18 cellular contexts compared by ENCODE assay signal in genomic region chr9:136044207-136044970, GRCh38. TPM values are rescaled to one million over a fixed set of nuclear protein-coding genes. Genes with fewer than 3 reads are reported as not detected.
A peak's percentile ranks its signal among the peaks of the same experiment; 100 is the strongest.
DNase-seq lines count a peak whose midpoint lies in the region; ATAC-seq, FAIRE-seq and TF ChIP-seq lines count a peak whose summit lies in the region.
"Had no signal": no experiment of that assay in that cellular context is flagged by ENCODE, and none has a peak within 500 bp of the region (broad histone marks: within the 10 kb centered on the region; RNA-seq: fewer than 3 reads in every experiment).

No MANE protein-coding gene starts in this region.

- H3K4me1 ChIP-seq in heart left ventricle (peaks cover 0 to 62% (median 16%) of the 10 kb centered on the region in 12 donors), kidney (ENCODE audit: control insufficient read depth in 1 of 2, insufficient read depth in 1 of 2, low read depth in 1 of 2, low read length in 2 of 2) (no peaks in the 10 kb centered on the region), osteoblast (ENCODE audit: insufficient read depth, low read length) (no peaks in the 10 kb centered on the region), aorta (ENCODE audit: control insufficient read depth in 1 of 2, insufficient read depth in 2 of 2, low read length in 2 of 2) (no peaks in the 10 kb centered on the region), breast epithelium (no peaks in the 10 kb centered on the region)

- no peak overlapping the region for H3K27ac ChIP-seq in heart left ventricle
- H3K27ac ChIP-seq in kidney (ENCODE audit: low read depth in 2 of 2, low read length in 2 of 2), result no peak overlapping the region
- H3K27ac ChIP-seq in osteoblast (ENCODE audit: low read depth, low read length), result no peak overlapping the region
- no peak overlapping the region for H3K27ac ChIP-seq in aorta (ENCODE audit: low read depth in 1 of 2, low read length in 2 of 2)
- no peak overlapping the region for H3K27ac ChIP-seq in breast epithelium
- H3K27ac ChIP-seq: C4-2B had no signal

- intact Hi-C loops in cardiac septum (cut with DNase I), result no loop called here
- intact Hi-C loops in heart left ventricle (cut with DNase I), result loop anchor here in 1 of 10 donors (10.0 kb wide), 1 partner anchor 50 kb away; no protein-coding TSS in a partner anchor
- intact Hi-C loops in kidney (cut with DNase I), result no loop called here
- intact Hi-C loops in aorta (cut with DNase I), result no loop called here
- intact Hi-C loops in breast epithelium (cut with DNase I; ENCODE audit: low total_unique reads), result no loop called here

- no peak for TF ChIP-seq CTCF in heart left ventricle (IDR thresholded peaks at IDR 0.05)
- TF ChIP-seq CTCF in kidney (IDR thresholded peaks at IDR 0.05; ENCODE audit: borderline replicate concordance, extremely low read depth, insufficient read depth), result no peak
- TF ChIP-seq CTCF in osteoblast (IDR thresholded peaks at IDR 0.05; ENCODE audit: extremely low read depth, low read depth, low read length), result no peak
- no peak for TF ChIP-seq CTCF in breast epithelium (IDR thresholded peaks at IDR 0.05)

- WGBS in heart left ventricle, 4 donors, result 93 to 97% (median 95%) methylated on average over 17 to 25 of the region's 25 CpGs
- WGBS in aorta, 2 donors, result 95 to 96% methylated on average over 25 of the region's 25 CpGs

- DNase-seq in cardiac septum (ENCODE audit: low spot score) (peak; percentile 67), heart left ventricle (no peak), kidney (peak; percentile 65), osteoblast (ENCODE audit: insufficient read length, low spot score, missing footprints) (peak; percentile 75), aorta (no peak), NCI-H1105 treated with DMSO at 0.1 percent for 48 hours (lab: John Stamatoyannopoulos, UW) (no peak), breast epithelium (ENCODE audit: low spot score in 2 of 2) (no peak)
- DNase-seq: DMS79; H9; NCI-H1092 treated with DMSO at 0.1 percent for 48 hours; NCI-H2081 treated with DMSO at 0.1 percent for 48 hours; NK-92 treated with Interleukin-12 subunit alpha and Interleukin-12 subunit beta, amount 100 ng/mL, for 24 hours; SHP77 had no signal

- H3K4me3 ChIP-seq in heart left ventricle (no peak overlapping the region), kidney (ENCODE audit: low read length in 2 of 2) (no peak overlapping the region), osteoblast (ENCODE audit: insufficient read depth, low read length) (no peak overlapping the region), aorta (ENCODE audit: low read length in 2 of 2) (no peak overlapping the region), breast epithelium (no peak overlapping the region)
- H3K4me3 ChIP-seq: SK-N-MC had no signal

- no peaks in the 10 kb centered on the region for H3K27me3 ChIP-seq in heart left ventricle
- H3K27me3 ChIP-seq in osteoblast (ENCODE audit: insufficient read depth, low read length), result no peaks in the 10 kb centered on the region
- no peaks in the 10 kb centered on the region for H3K27me3 ChIP-seq in aorta (ENCODE audit: control insufficient read depth in 1 of 2, insufficient read depth in 2 of 2, low read length in 1 of 2)
- no peaks in the 10 kb centered on the region for H3K27me3 ChIP-seq in breast epithelium

- H3K4me2 ChIP-seq in osteoblast (ENCODE audit: insufficient read depth, low read length), result no peak overlapping the region

- H3K79me2 ChIP-seq in osteoblast (ENCODE audit: insufficient read depth, low read length), result peaks cover 81% of the 10 kb centered on the region

- FAIRE-seq in kidney (lab: Jason Lieb, UNC), result no peak
- FAIRE-seq: A204.1, RCC 7860 had no signal

- H3K9me3 ChIP-seq in heart left ventricle (peaks cover 0 to 11% (median 4%) of the 10 kb centered on the region in 12 donors), kidney (ENCODE audit: control insufficient read depth in 1 of 2, low read length in 2 of 2) (peaks cover 2 to 5% of the 10 kb centered on the region in 2 donors), osteoblast (ENCODE audit: low read depth, low read length) (no peaks in the 10 kb centered on the region), aorta (ENCODE audit: control insufficient read depth, low read length) (no peaks in the 10 kb centered on the region), breast epithelium (peaks cover 5 to 7% of the 10 kb centered on the region in 2 donors)

- no peak overlapping the region for H2AFZ ChIP-seq in osteoblast (ENCODE audit: low read length)

- H3K36me3 ChIP-seq in heart left ventricle (peaks cover 0 to 52% (median 29%) of the 10 kb centered on the region in 9 donors), kidney (ENCODE audit: control insufficient read depth in 1 of 2, insufficient read depth in 2 of 2, low read length in 2 of 2) (peaks cover 0 to 8% of the 10 kb centered on the region in 2 donors), osteoblast (ENCODE audit: insufficient read depth, low read length) (peaks cover 19% of the 10 kb centered on the region), aorta (ENCODE audit: control insufficient read depth in 1 of 2, insufficient read depth in 2 of 2, low read length in 1 of 2) (peaks cover 0 to 2% of the 10 kb centered on the region in 2 donors), breast epithelium (no peaks in the 10 kb centered on the region)

- TF ChIP-seq POLR2A in heart left ventricle (IDR thresholded peaks at IDR 0.05) (no peak), breast epithelium (IDR thresholded peaks at IDR 0.05) (no peak)

- H3K9ac ChIP-seq in kidney (ENCODE audit: low read length in 2 of 2), result no peak overlapping the region

- no peak for ATAC-seq in heart left ventricle
- peak; percentile 3 for ATAC-seq in aorta (ENCODE audit: low FRiP score)
- ATAC-seq in HG02678 (IDR thresholded peaks at IDR 0.05; ENCODE audit: unreplicated experiment), result no peak

- H4K20me1 ChIP-seq in osteoblast (ENCODE audit: insufficient read depth, low read length), result peaks cover 70% of the 10 kb centered on the region

RNA-seq across cellular contexts. Expression of gene NACC2, which starts 50.7 kb away (rescaled TPM):
- 57.8 TPM for total RNA-seq in cardiac septum
- total RNA-seq in heart left ventricle, result 10 to 100 TPM; 38.7 to 66.5 (median 47.5) TPM
- polyA plus RNA-seq in heart left ventricle, result 10 to 100 TPM; 17.9 to 39.1 TPM
- 30.9 TPM for total RNA-seq in kidney
- polyA plus RNA-seq in kidney (ENCODE audit: insufficient read depth, low read depth, low replicate concordance), result 7.1 TPM
- 25.3 and 32.9 TPM in 2 replicates for total RNA-seq in osteoblast
- total RNA-seq in aorta, result 10 to 100 TPM; 51.3 to 61.0 TPM
- 10 to 100 TPM; 10.5 to 11.7 TPM for polyA plus RNA-seq in aorta
- total RNA-seq in breast epithelium, result 10 to 100 TPM; 14.0 to 24.2 (median 19.3) TPM

Comparison
In these comparisons a context has a peak if more than half of its experiments do, and no peak if none do; other contexts are left out.
1. DNase-seq: peak in cardiac septum (single experiment), kidney (single experiment) and osteoblast (single experiment); none in heart left ventricle (0 of 5), aorta (0 of 2), NCI-H1105 treated with DMSO at 0.1 percent for 48 hours (single experiment) and breast epithelium (0 of 2).